8 cellular contexts compared by ENCODE assay signal in genomic region chrX:53223068-53223693, GRCh38. TPM values are rescaled to one million over a fixed set of nuclear protein-coding genes. Genes with fewer than 3 reads are reported as not detected.
DNase-seq lines count a peak whose midpoint lies in the region; ATAC-seq and TF ChIP-seq lines count a peak whose summit lies in the region.

No MANE protein-coding gene starts in this region.

- in situ Hi-C loops in IMR-90 (cut with MboI; ENCODE audit: low sequenced_read_pairs) = no loop called here

- intact Hi-C loops in IMR-90 (cut with micrococcal nuclease) = loop anchor here (5.0 kb wide), 1 partner anchor 131 kb away; the partner anchor contains the start of gene KANTR

- H3K27ac ChIP-seq in IMR-90 (ENCODE audit: insufficient read depth, low read length) = no peak overlapping the region

- no peaks in the 10 kb centered on the region for H3K9me3 ChIP-seq in BE2C
- H3K9me3 ChIP-seq in IMR-90 (ENCODE audit: control insufficient read depth, insufficient read depth, low read length) = no peaks in the 10 kb centered on the region

- H3K4me1 ChIP-seq in BE2C (no peaks in the 10 kb centered on the region), IMR-90 (ENCODE audit: control insufficient read depth, insufficient read depth, low read length) (peaks cover 13% of the 10 kb centered on the region)

- DNase-seq in BE2C (no peak), IMR-90 (no peak), cerebellar cortex (ENCODE audit: low spot score) (peak; percentile 10), myocyte (ENCODE audit: low read depth) (peak; percentile 17), GM10248 (ENCODE audit: extremely low spot score) (no peak)

- 88% methylated on average over 1 of the region's 2 CpGs; no CpG with 5 or more reads in 1 of the 2 experiments for WGBS in IMR-90 (ENCODE audit: extremely low coverage in 2 of 2, insufficient read length in 1 of 2), 2 experiments

- peak overlapping the region; percentile 94; the same call in 1 of the 2 replicates for H3K9ac ChIP-seq in IMR-90 (ENCODE audit: low read depth, low read length)

- no peak overlapping the region for H2AFZ ChIP-seq in IMR-90 (replicated peaks; ENCODE audit: low read length, poor library complexity)

- CTCF ChIA-PET in IMR-90 (lab: Yijun Ruan, JAX) = no interaction called here
- CTCF ChIA-PET in GM10248 (lab: Yijun Ruan, JAX) = interaction anchor here (1.7 to 1.8 kb wide), 2 partner anchors 8 to 16 kb away, joined by 4 read pairs; no protein-coding TSS in a partner anchor

- POLR2A ChIA-PET in IMR-90 (lab: Charles Lee; ENCODE audit: unreplicated experiment) = no interaction called here
- POLR2A ChIA-PET in GM10248 (lab: Yijun Ruan, JAX) = no interaction called here

- TF ChIP-seq POLR2A in IMR-90 (IDR thresholded peaks at IDR 0.05; ENCODE audit: low read depth, low read length) = no peak

- H2BK120ac ChIP-seq in IMR-90 (ENCODE audit: low read depth, low read length) = no peak overlapping the region

- no peak overlapping the region for H2BK20ac ChIP-seq in IMR-90 (ENCODE audit: low read depth, low read length)

- H2AK9ac ChIP-seq in IMR-90 (replicated peaks; ENCODE audit: low read depth, low read length, poor library complexity) = peak overlapping the region; percentile 11

- peak overlapping the region; percentile 45; the same call in 1 of the 2 replicates for H3K23ac ChIP-seq in IMR-90 (ENCODE audit: low read depth, low read length)

- no peak; the same call in 1 of the 2 replicates for TF ChIP-seq RAD21 in IMR-90 (IDR thresholded peaks at IDR 0.05; ENCODE audit: low read length)

- no peak overlapping the region for H4K91ac ChIP-seq in IMR-90 (ENCODE audit: insufficient read depth, low read depth, low read length)

- H3K18ac ChIP-seq in IMR-90 (ENCODE audit: low read depth, low read length) = no peak overlapping the region

- peaks cover 4 to 66% of the 10 kb centered on the region in 2 experiments; a peak in 3 of 4 replicates for H3K79me1 ChIP-seq in IMR-90 (ENCODE audit: low read depth in 1 of 2, low read length in 2 of 2)

- H3K4me2 ChIP-seq in IMR-90 (ENCODE audit: low read depth, low read length) = peak overlapping the region; percentile 94

- peaks cover 21% of the 10 kb centered on the region for H3K36me3 ChIP-seq in BE2C
- H3K36me3 ChIP-seq in IMR-90 (ENCODE audit: control insufficient read depth, insufficient read depth, low read length) = peaks cover 32% of the 10 kb centered on the region

- H3K27me3 ChIP-seq in BE2C (no peaks in the 10 kb centered on the region), IMR-90 (ENCODE audit: control insufficient read depth, insufficient read depth, low read length) (no peaks in the 10 kb centered on the region)

- H2BK15ac ChIP-seq in IMR-90 (ENCODE audit: low read depth, low read length) = no peak overlapping the region

- H4K8ac ChIP-seq in IMR-90 (ENCODE audit: low read depth in 2 of 2, low read length in 2 of 2) = no peak overlapping the region

- H3K14ac ChIP-seq in IMR-90 (replicated peaks; ENCODE audit: low read depth, low read length) = peak overlapping the region; percentile 13; the same call in 1 of the 2 replicates

- no peak overlapping the region for H3K56ac ChIP-seq in IMR-90 (ENCODE audit: extremely low read depth, insufficient read depth, low read length)

- H4K5ac ChIP-seq in IMR-90 (ENCODE audit: low read depth, low read length) = no peak overlapping the region

- peaks cover 37% of the 10 kb centered on the region for H3K9me1 ChIP-seq in IMR-90 (ENCODE audit: insufficient read depth, low read length)

- TF ChIP-seq CTCF in BE2C (IDR thresholded peaks at IDR 0.05; ENCODE audit: low read depth, low read length) (peak; percentile 10; the same call in 1 of the 2 replicates), IMR-90 (conservative IDR thresholded peaks at IDR 0.05; ENCODE audit: low read depth, low read length) (no peak), GM10248 (IDR thresholded peaks at IDR 0.05; ENCODE audit: control extremely low read depth, extremely low read depth, low read depth, missing control alignments) (no peak)

- no peak for ATAC-seq in IMR-90 (ENCODE audit: low read depth)
- no peak for ATAC-seq in GM19351 (IDR thresholded peaks at IDR 0.05; ENCODE audit: unreplicated experiment)
- ATAC-seq in GM19467 (IDR thresholded peaks at IDR 0.05; ENCODE audit: unreplicated experiment) = no peak
- no peak for ATAC-seq in GM21423 (IDR thresholded peaks at IDR 0.05; ENCODE audit: unreplicated experiment)

- H4K20me1 ChIP-seq in IMR-90 (ENCODE audit: insufficient read depth, low read length) = peaks cover 63% of the 10 kb centered on the region

- no TSS peak for BruUV-seq in IMR-90 (replicated peaks; lab: Mats Ljungman, UMichigan)

- H2AK5ac ChIP-seq in IMR-90 (ENCODE audit: low read depth, low read length) = no peak overlapping the region

- H3K4ac ChIP-seq in IMR-90 (ENCODE audit: low read depth, low read length) = no peak overlapping the region

- H3K4me3 ChIP-seq in BE2C (ENCODE audit: low read depth, low read length) (peak overlapping the region; percentile 88), IMR-90 (ENCODE audit: insufficient read depth, low read depth, low read length) (peak overlapping the region; percentile 75)

- dilution Hi-C loops in IMR-90 (cut with HindIII; ENCODE audit: low sequenced_read_pairs, unreplicated experiment) = no loop called here

- no peak overlapping the region for H2BK5ac ChIP-seq in IMR-90 (ENCODE audit: low read depth, low read length, poor library complexity, severe bottlenecking)

TF ChIP-seq in IMR-90, 13 proteins besides CTCF, POLR2A, EP300 and RAD21:
- no peak for TF ChIP-seq FOS (IDR thresholded peaks at IDR 0.05; ENCODE audit: low read depth, low read length)
- no peak for TF ChIP-seq RCOR1 (IDR thresholded peaks at IDR 0.05; ENCODE audit: insufficient replicate concordance, low read length)
- no peak for TF ChIP-seq ELK1 (IDR thresholded peaks at IDR 0.05; ENCODE audit: borderline replicate concordance, low read depth, low read length)

RNA-seq across cellular contexts. Expression of gene KDM5C, which starts 1.8 kb away (rescaled TPM):
- polyA plus RNA-seq in BE2C (2012; ENCODE audit: insufficient read depth, insufficient read length, low read depth) = 116 TPM
- total RNA-seq in IMR-90 (2012; rRNA removed) = 65.8 and 84.6 TPM in 2 replicates
- 75.4 and 75.8 TPM in 2 replicates for polyA plus RNA-seq in IMR-90 (2012; rRNA removed)
- 55.1 and 56.5 TPM in 2 replicates for polyA plus RNA-seq in IMR-90 (2012; cell fraction: cytosol; rRNA removed)
- polyA plus RNA-seq in IMR-90 (2012; cell fraction: nucleus; rRNA removed; ENCODE audit: low replicate concordance) = 183 and 297 TPM in 2 replicates
- total RNA-seq in myocyte = 71.4 and 88.3 TPM in 2 replicates
- polyA plus RNA-seq in myocyte (2012) = 50.3 TPM

RNA-seq across cellular contexts. Expression of gene IQSEC2, which starts 58.2 kb away (rescaled TPM):
- polyA plus RNA-seq in BE2C (2012; ENCODE audit: insufficient read depth, insufficient read length, low read depth) = 1.0 TPM
- 2.5 and 3.9 TPM in 2 replicates for total RNA-seq in IMR-90 (2012; rRNA removed)
- 11.4 and 13.0 TPM in 2 replicates for polyA plus RNA-seq in IMR-90 (2012; rRNA removed)
- 11.5 and 14.2 TPM in 2 replicates for polyA plus RNA-seq in IMR-90 (2012; cell fraction: cytosol; rRNA removed)
- 17.3 and 23.1 TPM in 2 replicates for polyA plus RNA-seq in IMR-90 (2012; cell fraction: nucleus; rRNA removed; ENCODE audit: low replicate concordance)
- 9.2 and 12.3 TPM in 2 replicates for total RNA-seq in myocyte
- polyA plus RNA-seq in myocyte (2012) = 40.2 TPM

Comparison
In these comparisons a context has a peak if more than half of its experiments do, and no peak if none do; other contexts are left out.
1. DNase-seq: peak in cerebellar cortex (single experiment) and myocyte (single experiment); none in BE2C (single experiment), IMR-90 (single experiment) and GM10248 (single experiment).